ENCODE assay signal across 1 cellular context in the genomic region with DNA sequence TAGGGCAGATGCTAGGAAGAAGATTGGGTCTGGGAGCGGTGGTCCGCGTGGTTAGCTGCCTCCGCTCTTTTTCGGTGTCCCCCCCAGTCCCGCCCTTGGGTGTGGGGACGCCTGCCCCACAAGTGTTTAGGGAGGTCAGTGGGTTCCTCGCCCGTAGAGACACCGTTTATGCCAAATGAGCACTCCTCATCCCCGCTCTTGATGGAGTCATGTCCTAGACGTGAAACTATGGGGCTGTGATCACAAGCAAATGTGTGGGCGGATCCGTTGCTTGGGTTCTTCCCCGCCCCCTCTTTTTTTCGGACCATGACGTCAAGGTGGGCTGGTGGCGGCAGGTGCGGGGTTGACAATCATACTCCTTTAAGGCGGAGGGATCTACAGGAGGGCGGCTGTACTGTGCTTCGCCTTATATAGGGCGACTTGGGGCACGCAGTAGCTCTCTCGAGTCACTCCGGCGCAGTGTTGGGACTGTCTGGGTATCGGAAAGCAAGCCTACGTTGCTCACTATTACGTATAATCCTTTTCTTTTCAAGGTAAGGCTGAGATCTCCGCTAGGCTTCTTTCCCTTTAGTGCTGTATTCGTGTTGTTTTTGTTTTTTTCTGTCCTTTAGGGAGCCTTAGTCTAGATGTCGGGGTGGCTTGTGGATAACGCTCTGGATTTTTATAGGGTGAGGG.
TF ChIP-seq lines count a peak whose summit lies in the region.

A gene (plus strand): TSS at position 439 of the 675 bp plus-strand sequence. CDS start 1,529 bp downstream, outside the sequence.

TF ChIP-seq in HepG2, 621 proteins besides CTCF, POLR2A, EP300 and RAD21 (continues in another document):
- TF ChIP-seq ZNF124 (CRISPR knock-in tag; IDR thresholded peaks at IDR 0.05) (no peak), SMYD3 (CRISPR knock-in tag; IDR thresholded peaks at IDR 0.05) (no peak; the same call in 1 of the 2 replicates), TBL1XR1 (IDR thresholded peaks at IDR 0.05; ENCODE audit: borderline replicate concordance, low read length, partially characterized antibody) (peak; percentile 72), BRCA1 (CRISPR knock-in tag; IDR thresholded peaks at IDR 0.05) (peak; percentile 46; the same call in 1 of the 2 replicates), MIER3 (CRISPR knock-in tag; IDR thresholded peaks at IDR 0.05; ENCODE audit: borderline replicate concordance) (peak; percentile 69), BCL6 (CRISPR knock-in tag; IDR thresholded peaks at IDR 0.05) (peak; percentile 63; the same call in 1 of the 2 replicates), TAF1 (CRISPR knock-in tag; IDR thresholded peaks at IDR 0.05) (peak; percentile 99), KDM5A (IDR thresholded peaks at IDR 0.05; ENCODE audit: borderline replicate concordance, low read length) (peak; percentile 88), SP140L (CRISPR knock-in tag; IDR thresholded peaks at IDR 0.05; ENCODE audit: borderline replicate concordance) (peak; percentile 81; the same call in 1 of the 2 replicates), TRIM24 (CRISPR knock-in tag; IDR thresholded peaks at IDR 0.05) (no peak), ETV6 (CRISPR knock-in tag; conservative IDR thresholded peaks at IDR 0.05) (0 out of 2 replicates have a peak, but pooled peaks have one; percentile 68), PHF21A (CRISPR knock-in tag; IDR thresholded peaks at IDR 0.05) (peak; percentile 64), SALL2 (CRISPR knock-in tag; IDR thresholded peaks at IDR 0.05) (peak; percentile 94), XRCC5 (optimal IDR thresholded peaks at IDR 0.05; ENCODE audit: low read length) (no peak), FOSL2 (CRISPR knock-in tag; IDR thresholded peaks at IDR 0.05) (peak; percentile 71), ZNF570 (CRISPR knock-in tag; IDR thresholded peaks at IDR 0.05; ENCODE audit: borderline replicate concordance) (no peak), FOXA3 (CRISPR knock-in tag; IDR thresholded peaks at IDR 0.05) (peak; percentile 86), ATRX (CRISPR knock-in tag; IDR thresholded peaks at IDR 0.05; ENCODE audit: borderline replicate concordance) (0 out of 2 replicates have a peak, but pooled peaks have one; percentile 84), MIXL1 (CRISPR knock-in tag; IDR thresholded peaks at IDR 0.05) (no peak), JUNB (CRISPR knock-in tag; IDR thresholded peaks at IDR 0.05; ENCODE audit: borderline replicate concordance) (no peak), ZNF17 (CRISPR knock-in tag; IDR thresholded peaks at IDR 0.05) (peak; percentile 84; the same call in 1 of the 2 replicates), ZNF557 (CRISPR knock-in tag; IDR thresholded peaks at IDR 0.05) (peak; percentile 98), CENPX (CRISPR knock-in tag; IDR thresholded peaks at IDR 0.05) (no peak), ZNF207 (IDR thresholded peaks at IDR 0.05; ENCODE audit: borderline replicate concordance) (0 out of 2 replicates have a peak, but pooled peaks have one; percentile 22), ZNF878 (CRISPR knock-in tag; IDR thresholded peaks at IDR 0.05) (peak; percentile 29; the same call in 1 of the 2 replicates), HDAC2 (CRISPR knock-in tag; IDR thresholded peaks at IDR 0.05) (peak; percentile 32; the same call in 1 of the 2 replicates), ESRRA (CRISPR knock-in tag; IDR thresholded peaks at IDR 0.05; ENCODE audit: low read depth) (peak; percentile 40), TBX3 (IDR thresholded peaks at IDR 0.05; ENCODE audit: borderline replicate concordance) (no peak), ZNF501 (CRISPR knock-in tag; IDR thresholded peaks at IDR 0.05) (0 out of 2 replicates have a peak, but pooled peaks have one; percentile 19), ZIK1 (CRISPR knock-in tag; IDR thresholded peaks at IDR 0.05; ENCODE audit: borderline replicate concordance, low read depth) (peak; percentile 74; the same call in 1 of the 2 replicates), GTF3A (CRISPR knock-in tag; conservative IDR thresholded peaks at IDR 0.05) (peak; percentile 87)
- TF ChIP-seq, protein P1, sequence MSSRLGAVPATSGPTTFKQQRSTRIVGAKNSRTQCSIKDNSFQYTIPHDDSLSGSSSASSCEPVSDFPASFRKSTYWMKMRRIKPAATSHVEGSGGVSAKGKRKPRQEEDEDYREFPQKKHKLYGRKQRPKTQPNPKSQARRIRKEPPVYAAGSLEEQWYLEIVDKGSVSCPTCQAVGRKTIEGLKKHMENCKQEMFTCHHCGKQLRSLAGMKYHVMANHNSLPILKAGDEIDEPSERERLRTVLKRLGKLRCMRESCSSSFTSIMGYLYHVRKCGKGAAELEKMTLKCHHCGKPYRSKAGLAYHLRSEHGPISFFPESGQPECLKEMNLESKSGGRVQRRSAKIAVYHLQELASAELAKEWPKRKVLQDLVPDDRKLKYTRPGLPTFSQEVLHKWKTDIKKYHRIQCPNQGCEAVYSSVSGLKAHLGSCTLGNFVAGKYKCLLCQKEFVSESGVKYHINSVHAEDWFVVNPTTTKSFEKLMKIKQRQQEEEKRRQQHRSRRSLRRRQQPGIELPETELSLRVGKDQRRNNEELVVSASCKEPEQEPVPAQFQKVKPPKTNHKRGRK (CRISPR knock-in tag; IDR thresholded peaks at IDR 0.05) = 0 out of 2 replicates have a peak, but pooled peaks have one; percentile 46
- TF ChIP-seq, protein P2, sequence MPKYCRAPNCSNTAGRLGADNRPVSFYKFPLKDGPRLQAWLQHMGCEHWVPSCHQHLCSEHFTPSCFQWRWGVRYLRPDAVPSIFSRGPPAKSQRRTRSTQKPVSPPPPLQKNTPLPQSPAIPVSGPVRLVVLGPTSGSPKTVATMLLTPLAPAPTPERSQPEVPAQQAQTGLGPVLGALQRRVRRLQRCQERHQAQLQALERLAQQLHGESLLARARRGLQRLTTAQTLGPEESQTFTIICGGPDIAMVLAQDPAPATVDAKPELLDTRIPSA (CRISPR knock-in tag; IDR thresholded peaks at IDR 0.05; ENCODE audit: borderline replicate concordance) = peak; percentile 85; the same call in 1 of the 2 replicates
- TF ChIP-seq, protein P3, sequence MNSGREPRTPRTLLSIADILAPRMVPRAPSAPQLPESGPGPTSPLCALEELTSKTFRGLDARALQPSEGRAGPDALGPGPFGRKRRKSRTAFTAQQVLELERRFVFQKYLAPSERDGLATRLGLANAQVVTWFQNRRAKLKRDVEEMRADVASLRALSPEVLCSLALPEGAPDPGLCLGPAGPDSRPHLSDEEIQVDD (CRISPR knock-in tag; IDR thresholded peaks at IDR 0.05; ENCODE audit: borderline replicate concordance) = no peak
- TF ChIP-seq, protein P4, sequence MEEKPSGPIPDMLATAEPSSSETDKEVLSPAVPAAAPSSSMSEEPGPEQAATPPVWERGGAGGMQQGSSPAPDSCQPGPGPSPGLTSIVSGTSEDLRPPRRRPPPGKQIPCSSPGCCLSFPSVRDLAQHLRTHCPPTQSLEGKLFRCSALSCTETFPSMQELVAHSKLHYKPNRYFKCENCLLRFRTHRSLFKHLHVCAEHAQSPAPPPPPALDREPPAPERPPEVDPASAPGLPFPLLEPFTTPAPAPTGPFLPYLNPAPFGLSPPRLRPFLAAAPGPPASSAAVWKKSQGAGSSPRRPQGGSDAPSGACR (CRISPR knock-in tag; IDR thresholded peaks at IDR 0.05) = no peak; the same call in 1 of the 2 replicates
- TF ChIP-seq, protein P5, sequence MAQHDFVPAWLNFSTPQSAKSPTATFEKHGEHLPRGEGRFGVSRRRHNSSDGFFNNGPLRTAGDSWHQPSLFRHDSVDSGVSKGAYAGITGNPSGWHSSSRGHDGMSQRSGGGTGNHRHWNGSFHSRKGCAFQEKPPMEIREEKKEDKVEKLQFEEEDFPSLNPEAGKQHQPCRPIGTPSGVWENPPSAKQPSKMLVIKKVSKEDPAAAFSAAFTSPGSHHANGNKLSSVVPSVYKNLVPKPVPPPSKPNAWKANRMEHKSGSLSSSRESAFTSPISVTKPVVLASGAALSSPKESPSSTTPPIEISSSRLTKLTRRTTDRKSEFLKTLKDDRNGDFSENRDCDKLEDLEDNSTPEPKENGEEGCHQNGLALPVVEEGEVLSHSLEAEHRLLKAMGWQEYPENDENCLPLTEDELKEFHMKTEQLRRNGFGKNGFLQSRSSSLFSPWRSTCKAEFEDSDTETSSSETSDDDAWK (CRISPR knock-in tag; IDR thresholded peaks at IDR 0.05) = no peak
- TF ChIP-seq, protein P6, sequence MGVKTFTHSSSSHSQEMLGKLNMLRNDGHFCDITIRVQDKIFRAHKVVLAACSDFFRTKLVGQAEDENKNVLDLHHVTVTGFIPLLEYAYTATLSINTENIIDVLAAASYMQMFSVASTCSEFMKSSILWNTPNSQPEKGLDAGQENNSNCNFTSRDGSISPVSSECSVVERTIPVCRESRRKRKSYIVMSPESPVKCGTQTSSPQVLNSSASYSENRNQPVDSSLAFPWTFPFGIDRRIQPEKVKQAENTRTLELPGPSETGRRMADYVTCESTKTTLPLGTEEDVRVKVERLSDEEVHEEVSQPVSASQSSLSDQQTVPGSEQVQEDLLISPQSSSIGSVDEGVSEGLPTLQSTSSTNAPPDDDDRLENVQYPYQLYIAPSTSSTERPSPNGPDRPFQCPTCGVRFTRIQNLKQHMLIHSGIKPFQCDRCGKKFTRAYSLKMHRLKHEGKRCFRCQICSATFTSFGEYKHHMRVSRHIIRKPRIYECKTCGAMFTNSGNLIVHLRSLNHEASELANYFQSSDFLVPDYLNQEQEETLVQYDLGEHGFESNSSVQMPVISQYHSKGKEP (CRISPR knock-in tag; IDR thresholded peaks at IDR 0.05) = 0 out of 2 replicates have a peak, but pooled peaks have one; percentile 74
- TF ChIP-seq, protein P7, sequence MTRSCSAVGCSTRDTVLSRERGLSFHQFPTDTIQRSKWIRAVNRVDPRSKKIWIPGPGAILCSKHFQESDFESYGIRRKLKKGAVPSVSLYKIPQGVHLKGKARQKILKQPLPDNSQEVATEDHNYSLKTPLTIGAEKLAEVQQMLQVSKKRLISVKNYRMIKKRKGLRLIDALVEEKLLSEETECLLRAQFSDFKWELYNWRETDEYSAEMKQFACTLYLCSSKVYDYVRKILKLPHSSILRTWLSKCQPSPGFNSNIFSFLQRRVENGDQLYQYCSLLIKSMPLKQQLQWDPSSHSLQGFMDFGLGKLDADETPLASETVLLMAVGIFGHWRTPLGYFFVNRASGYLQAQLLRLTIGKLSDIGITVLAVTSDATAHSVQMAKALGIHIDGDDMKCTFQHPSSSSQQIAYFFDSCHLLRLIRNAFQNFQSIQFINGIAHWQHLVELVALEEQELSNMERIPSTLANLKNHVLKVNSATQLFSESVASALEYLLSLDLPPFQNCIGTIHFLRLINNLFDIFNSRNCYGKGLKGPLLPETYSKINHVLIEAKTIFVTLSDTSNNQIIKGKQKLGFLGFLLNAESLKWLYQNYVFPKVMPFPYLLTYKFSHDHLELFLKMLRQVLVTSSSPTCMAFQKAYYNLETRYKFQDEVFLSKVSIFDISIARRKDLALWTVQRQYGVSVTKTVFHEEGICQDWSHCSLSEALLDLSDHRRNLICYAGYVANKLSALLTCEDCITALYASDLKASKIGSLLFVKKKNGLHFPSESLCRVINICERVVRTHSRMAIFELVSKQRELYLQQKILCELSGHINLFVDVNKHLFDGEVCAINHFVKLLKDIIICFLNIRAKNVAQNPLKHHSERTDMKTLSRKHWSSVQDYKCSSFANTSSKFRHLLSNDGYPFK (CRISPR knock-in tag; IDR thresholded peaks at IDR 0.05; ENCODE audit: borderline replicate concordance) = no peak
- TF ChIP-seq, protein P8, sequence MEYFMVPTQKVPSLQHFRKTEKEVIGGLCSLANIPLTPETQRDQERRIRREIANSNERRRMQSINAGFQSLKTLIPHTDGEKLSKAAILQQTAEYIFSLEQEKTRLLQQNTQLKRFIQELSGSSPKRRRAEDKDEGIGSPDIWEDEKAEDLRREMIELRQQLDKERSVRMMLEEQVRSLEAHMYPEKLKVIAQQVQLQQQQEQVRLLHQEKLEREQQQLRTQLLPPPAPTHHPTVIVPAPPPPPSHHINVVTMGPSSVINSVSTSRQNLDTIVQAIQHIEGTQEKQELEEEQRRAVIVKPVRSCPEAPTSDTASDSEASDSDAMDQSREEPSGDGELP (IDR thresholded peaks at IDR 0.05; ENCODE audit: borderline replicate concordance, low read depth) = peak; percentile 50
- TF ChIP-seq, protein P9, sequence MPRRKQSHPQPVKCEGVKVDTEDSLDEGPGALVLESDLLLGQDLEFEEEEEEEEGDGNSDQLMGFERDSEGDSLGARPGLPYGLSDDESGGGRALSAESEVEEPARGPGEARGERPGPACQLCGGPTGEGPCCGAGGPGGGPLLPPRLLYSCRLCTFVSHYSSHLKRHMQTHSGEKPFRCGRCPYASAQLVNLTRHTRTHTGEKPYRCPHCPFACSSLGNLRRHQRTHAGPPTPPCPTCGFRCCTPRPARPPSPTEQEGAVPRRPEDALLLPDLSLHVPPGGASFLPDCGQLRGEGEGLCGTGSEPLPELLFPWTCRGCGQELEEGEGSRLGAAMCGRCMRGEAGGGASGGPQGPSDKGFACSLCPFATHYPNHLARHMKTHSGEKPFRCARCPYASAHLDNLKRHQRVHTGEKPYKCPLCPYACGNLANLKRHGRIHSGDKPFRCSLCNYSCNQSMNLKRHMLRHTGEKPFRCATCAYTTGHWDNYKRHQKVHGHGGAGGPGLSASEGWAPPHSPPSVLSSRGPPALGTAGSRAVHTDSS (CRISPR knock-in tag; conservative IDR thresholded peaks at IDR 0.05) = peak; percentile 96; the same call in 1 of the 2 replicates
- TF ChIP-seq, protein P10, sequence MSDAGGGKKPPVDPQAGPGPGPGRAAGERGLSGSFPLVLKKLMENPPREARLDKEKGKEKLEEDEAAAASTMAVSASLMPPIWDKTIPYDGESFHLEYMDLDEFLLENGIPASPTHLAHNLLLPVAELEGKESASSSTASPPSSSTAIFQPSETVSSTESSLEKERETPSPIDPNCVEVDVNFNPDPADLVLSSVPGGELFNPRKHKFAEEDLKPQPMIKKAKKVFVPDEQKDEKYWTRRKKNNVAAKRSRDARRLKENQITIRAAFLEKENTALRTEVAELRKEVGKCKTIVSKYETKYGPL (CRISPR knock-in tag; IDR thresholded peaks at IDR 0.05) = peak; percentile 93
- TF ChIP-seq, protein P11, sequence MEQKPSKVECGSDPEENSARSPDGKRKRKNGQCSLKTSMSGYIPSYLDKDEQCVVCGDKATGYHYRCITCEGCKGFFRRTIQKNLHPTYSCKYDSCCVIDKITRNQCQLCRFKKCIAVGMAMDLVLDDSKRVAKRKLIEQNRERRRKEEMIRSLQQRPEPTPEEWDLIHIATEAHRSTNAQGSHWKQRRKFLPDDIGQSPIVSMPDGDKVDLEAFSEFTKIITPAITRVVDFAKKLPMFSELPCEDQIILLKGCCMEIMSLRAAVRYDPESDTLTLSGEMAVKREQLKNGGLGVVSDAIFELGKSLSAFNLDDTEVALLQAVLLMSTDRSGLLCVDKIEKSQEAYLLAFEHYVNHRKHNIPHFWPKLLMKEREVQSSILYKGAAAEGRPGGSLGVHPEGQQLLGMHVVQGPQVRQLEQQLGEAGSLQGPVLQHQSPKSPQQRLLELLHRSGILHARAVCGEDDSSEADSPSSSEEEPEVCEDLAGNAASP (CRISPR knock-in tag; IDR thresholded peaks at IDR 0.05; ENCODE audit: borderline replicate concordance) = peak; percentile 63; the same call in 1 of the 2 replicates
